9 cellular contexts compared by ENCODE assay signal in the genomic region with DNA sequence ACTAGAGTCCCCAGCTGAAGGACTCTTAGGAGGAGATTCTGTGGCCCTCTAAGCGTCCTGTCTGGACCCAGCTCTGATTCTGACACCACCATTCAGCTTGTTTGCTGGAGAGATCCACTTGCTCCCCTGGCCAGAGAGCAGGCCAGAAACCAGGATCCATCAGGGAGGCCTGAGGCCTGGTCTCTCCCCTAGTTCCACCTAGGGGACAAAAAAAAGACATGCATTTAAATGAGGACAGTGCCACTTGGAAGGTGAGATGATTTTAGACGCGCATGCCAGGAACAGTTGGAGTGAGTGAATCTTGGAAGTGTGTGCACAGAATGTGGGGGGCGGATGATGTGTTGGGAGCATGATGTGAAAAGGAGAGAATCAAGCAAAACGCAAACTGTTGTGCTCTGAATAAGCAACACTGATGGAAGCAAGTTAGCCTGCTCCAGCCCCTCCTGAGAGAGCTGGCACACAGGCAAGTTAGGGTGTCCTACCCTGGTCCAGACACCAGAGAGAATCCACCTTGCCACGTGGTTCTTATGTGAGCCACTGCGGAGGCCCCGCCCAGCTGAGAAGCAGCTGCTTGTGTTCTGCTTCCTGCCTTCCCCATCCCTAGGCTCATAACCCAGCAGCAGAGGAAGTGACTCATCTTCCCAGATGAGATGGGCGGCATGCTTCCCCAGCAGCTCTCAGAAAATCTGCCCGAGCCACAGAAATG. TPM values are rescaled to one million over a fixed set of nuclear protein-coding genes. Genes with fewer than 3 reads are reported as not detected.
A peak's percentile ranks its signal among the peaks of the same experiment; 100 is the strongest.
DNase-seq lines count a peak whose midpoint lies in the region; ATAC-seq lines count a peak whose summit lies in the region.
"Had no signal": no experiment of that assay in that cellular context is flagged by ENCODE, and none has a peak within 500 bp of the region (broad histone marks: within the 10 kb centered on the region; RNA-seq: fewer than 3 reads in every experiment).

No MANE protein-coding gene starts in this region.

- H2AK5ac ChIP-seq in neuronal stem cell (ENCODE audit: low read depth, low read length): no peak overlapping the region

- DNase-seq in NCI-H2029 (lab: John Stamatoyannopoulos, UW) (peak; percentile 68), NCI-H2029 treated with DMSO at 0.1 percent for 48 hours (lab: John Stamatoyannopoulos, UW) (no peak), RPMI8226 (peak; percentile 92), activated T-helper 1 cell treated with Interleukin-2 at 50 U/mL for 16 hours (ENCODE audit: low read depth) (peak; percentile 62), fibroblast of peridontal ligament (ENCODE audit: extremely low read depth) (peak; percentile 83), neuronal stem cell (ENCODE audit: low spot score) (no peak), superior temporal gyrus (ENCODE audit: extremely low spot score) (peak; percentile 74)

- H3K4me3 ChIP-seq in neuronal stem cell (ENCODE audit: low read length in 2 of 2): no peak overlapping the region

- no peak overlapping the region for H3K23ac ChIP-seq in neuronal stem cell (ENCODE audit: low read depth, low read length, poor library complexity)

- H3K79me1 ChIP-seq in neuronal stem cell (ENCODE audit: low read depth, low read length): no peaks in the 10 kb centered on the region

- no peak overlapping the region for H3K4ac ChIP-seq in neuronal stem cell (ENCODE audit: low read length)

- no peak overlapping the region for H2BK120ac ChIP-seq in neuronal stem cell (ENCODE audit: low read depth, low read length)

- H2BK12ac ChIP-seq in neuronal stem cell (ENCODE audit: low read length): no peak overlapping the region

- H3K9ac ChIP-seq in neuronal stem cell (ENCODE audit: low read depth, low read length, poor library complexity): no peak overlapping the region

- H3K9me3 ChIP-seq in neuronal stem cell (replicated peaks in 1 of 2; ENCODE audit: control insufficient read depth in 2 of 2, insufficient read depth in 1 of 2, low read depth in 1 of 2, low read length in 2 of 2): no peaks in the 10 kb centered on the region

- H2BK15ac ChIP-seq in neuronal stem cell (ENCODE audit: low read length): no peak overlapping the region

- H3K36me3 ChIP-seq in neuronal stem cell (replicated peaks in 1 of 2; ENCODE audit: control insufficient read depth in 2 of 2, insufficient read depth in 2 of 2, low read length in 2 of 2): no peaks in the 10 kb centered on the region

- no peak overlapping the region for H3K27ac ChIP-seq in neuronal stem cell (replicated peaks; ENCODE audit: low read length)
- H3K27ac ChIP-seq: C4-2B had no signal

- no peak overlapping the region for H3K18ac ChIP-seq in neuronal stem cell (ENCODE audit: low read length)

- H2AFZ ChIP-seq in neuronal stem cell (ENCODE audit: low read length): peak overlapping the region; percentile 78

- H2BK5ac ChIP-seq in neuronal stem cell (ENCODE audit: low read length): no peak overlapping the region

- H3K4me1 ChIP-seq in neuronal stem cell (ENCODE audit: control insufficient read depth in 2 of 2, insufficient read depth in 1 of 2, low read depth in 1 of 2, low read length in 2 of 2): no peaks in the 10 kb centered on the region

- no CpG with 5 or more reads among the region's 10 CpGs for WGBS in neuronal stem cell (ENCODE audit: extremely low coverage in 2 of 2, insufficient read length in 2 of 2, insufficient replicate concordance in 1 of 2), 2 donors

- peak; percentile 74 for ATAC-seq in HG03378 (IDR thresholded peaks at IDR 0.05; ENCODE audit: unreplicated experiment)

- no peak overlapping the region for H4K8ac ChIP-seq in neuronal stem cell (ENCODE audit: low read depth, low read length)

- no peak overlapping the region for H3K14ac ChIP-seq in neuronal stem cell (ENCODE audit: low read length)

- no peak overlapping the region for H3K4me2 ChIP-seq in neuronal stem cell (ENCODE audit: insufficient read depth, low read length, poor library complexity, severe bottlenecking)

- no peaks in the 10 kb centered on the region for H3K27me3 ChIP-seq in neuronal stem cell (ENCODE audit: control insufficient read depth in 3 of 3, insufficient read depth in 3 of 3, low read depth in 1 of 3, low read length in 3 of 3)

- H4K91ac ChIP-seq in neuronal stem cell (ENCODE audit: low read depth, low read length, poor library complexity): no peak overlapping the region

RNA-seq across cellular contexts. Expression of a gene that starts 8.0 kb away (rescaled TPM):
- not detected for polyA plus RNA-seq in neuronal stem cell (2013, experiment 1 of 2)
- polyA plus RNA-seq in neuronal stem cell (2013, experiment 2 of 2): not detected

RNA-seq across cellular contexts. Expression of a gene that starts 46.2 kb away (rescaled TPM):
- polyA plus RNA-seq in neuronal stem cell (2013, experiment 1 of 2): not detected
- not detected for polyA plus RNA-seq in neuronal stem cell (2013, experiment 2 of 2)

Comparison
In these comparisons a context has a peak if more than half of its experiments do, and no peak if none do; other contexts are left out.
1. DNase-seq: peak in NCI-H2029 (single experiment), RPMI8226 (single experiment), activated T-helper 1 cell treated with Interleukin-2 at 50 U/mL for 16 hours (single experiment), fibroblast of peridontal ligament (single experiment) and superior temporal gyrus (single experiment); none in NCI-H2029 treated with DMSO at 0.1 percent for 48 hours (single experiment) and neuronal stem cell (single experiment).